In the genomic region with DNA sequence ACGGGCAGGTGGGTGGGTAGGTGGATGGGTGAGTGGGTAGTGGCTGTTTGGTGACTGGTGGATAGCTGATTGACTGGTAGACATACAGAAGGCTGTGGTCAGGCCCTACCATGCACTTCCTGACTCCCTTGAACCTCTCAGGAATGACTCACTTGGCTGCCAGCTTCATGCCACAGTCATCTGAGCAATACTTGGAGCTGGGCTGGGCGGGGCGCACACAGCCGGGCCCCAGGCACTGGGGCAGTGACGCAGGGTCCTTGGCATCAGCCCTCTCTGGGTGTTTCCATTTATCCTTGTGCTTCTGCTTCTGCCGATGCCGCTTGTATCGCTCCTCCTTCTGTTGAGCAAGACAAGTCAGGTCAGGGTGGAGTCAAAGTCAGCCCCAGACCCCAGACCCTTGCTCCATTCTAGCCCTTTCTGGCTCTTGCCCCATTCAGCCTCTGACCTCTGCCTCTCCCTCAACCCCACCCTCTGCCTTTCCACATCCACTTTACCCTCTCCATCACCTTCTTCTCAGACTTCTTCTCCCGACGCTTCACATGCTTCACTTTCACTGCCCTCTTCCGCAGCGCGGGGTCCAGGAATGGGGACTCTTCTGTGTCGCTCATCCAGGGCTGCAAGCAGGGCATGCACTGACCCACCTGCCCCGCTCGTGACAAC, we compare ENCODE assay signal across 14 cellular contexts. TPM values are rescaled to one million over a fixed set of nuclear protein-coding genes. Genes with fewer than 3 reads are reported as not detected.
DNase-seq lines count a peak whose midpoint lies in the region; ATAC-seq, FAIRE-seq and TF ChIP-seq lines count a peak whose summit lies in the region.
"Had no signal": no experiment of that assay in that cellular context is flagged by ENCODE, and none has a peak within 500 bp of the region (broad histone marks: within the 10 kb centered on the region; RNA-seq: fewer than 3 reads in every experiment).

No MANE protein-coding gene starts in this region.

- TF ChIP-seq CTCF in osteocyte (IDR thresholded peaks at IDR 0.05) (no peak), endodermal cell (conservative IDR thresholded peaks at IDR 0.05) (no peak)

- no peak overlapping the region for H3K27ac ChIP-seq in endodermal cell (ENCODE audit: low read depth, low read length)
- H3K27ac ChIP-seq in mesenchymal stem cell (ENCODE audit: low read length, poor library complexity, severe bottlenecking): no peak overlapping the region
- H3K27ac ChIP-seq: right lobe of liver had no signal

- H2BK12ac ChIP-seq in mesenchymal stem cell (ENCODE audit: low read length in 2 of 2): no peak overlapping the region

- no peak overlapping the region for H2AK5ac ChIP-seq in mesenchymal stem cell (ENCODE audit: low read length, severe bottlenecking)

- H3K18ac ChIP-seq in mesenchymal stem cell (ENCODE audit: low read depth in 1 of 2, low read length in 2 of 2): no peak overlapping the region

- no peak for ATAC-seq in activated T-cell treated with anti-CD3 and anti-CD28 coated beads, Interleukin-2, amount 50 U/mL, for 4 hours
- no peak for ATAC-seq in central memory CD8-positive, alpha-beta T cell (replicated peaks; ENCODE audit: extremely low read depth, poor library complexity, severe bottlenecking)
- ATAC-seq: right lobe of liver had no signal

- no peak overlapping the region for H2BK5ac ChIP-seq in mesenchymal stem cell (ENCODE audit: low read depth, low read length, poor library complexity, severe bottlenecking)

- no peaks in the 10 kb centered on the region for H3K27me3 Mint-ChIP-seq in activated T-cell treated with anti-CD3 and anti-CD28 coated beads, Interleukin-2, amount 50 U/mL, for 4 hours (ENCODE audit: low read depth)
- H3K27me3 Mint-ChIP-seq in central memory CD8-positive, alpha-beta T cell: no peaks in the 10 kb centered on the region
- no peaks in the 10 kb centered on the region for H3K27me3 Mint-ChIP-seq in osteocyte (ENCODE audit: unreplicated experiment)
- no peaks in the 10 kb centered on the region for H3K27me3 Mint-ChIP-seq in endodermal cell (ENCODE audit: insufficient read depth)

- no peak overlapping the region for H3K9ac ChIP-seq in endodermal cell (ENCODE audit: extremely low read depth, low read length, poor library complexity, severe bottlenecking)
- no peak overlapping the region for H3K9ac ChIP-seq in mesenchymal stem cell (ENCODE audit: low read length)

- peak overlapping the region; percentile 33 for H3K27ac Mint-ChIP-seq in central memory CD8-positive, alpha-beta T cell (ENCODE audit: low read depth)
- peak overlapping the region; percentile 54 for H3K27ac Mint-ChIP-seq in osteocyte (ENCODE audit: unreplicated experiment)
- H3K27ac Mint-ChIP-seq in endodermal cell: no peak overlapping the region

- H2AFZ ChIP-seq in mesenchymal stem cell (ENCODE audit: low read depth, low read length): no peak overlapping the region

- no peak overlapping the region for H3K4me2 ChIP-seq in mesenchymal stem cell (ENCODE audit: low read length, poor library complexity, severe bottlenecking)

- peaks cover 26% of the 10 kb centered on the region for H3K36me3 Mint-ChIP-seq in activated T-cell treated with anti-CD3 and anti-CD28 coated beads, Interleukin-2, amount 50 U/mL, for 4 hours (ENCODE audit: insufficient read depth)
- H3K36me3 Mint-ChIP-seq in central memory CD8-positive, alpha-beta T cell (ENCODE audit: insufficient read depth): peaks cover 36% of the 10 kb centered on the region
- H3K36me3 Mint-ChIP-seq in osteocyte (ENCODE audit: unreplicated experiment) (peaks cover 15% of the 10 kb centered on the region), endodermal cell (ENCODE audit: low read depth) (peaks cover 42% of the 10 kb centered on the region)

- DNase-seq in activated T-cell treated with anti-CD3 and anti-CD28 coated beads, Interleukin-2, amount 50 U/mL, for 4 hours: no peak
- DNase-seq in activated T-cell treated with anti-CD3 and anti-CD28 coated beads for 4 hours (no peak), RCC 7860 (ENCODE audit: low spot score) (peak; percentile 53), osteocyte (ENCODE audit: extremely low spot score, unreplicated experiment) (no peak), NCI-H1417 treated with DMSO at 0.1 percent for 48 hours (lab: John Stamatoyannopoulos, UW) (no peak), endodermal cell (no peak), mesenchymal stem cell (no peak)
- no peak for DNase-seq in central memory CD8-positive, alpha-beta T cell (ENCODE audit: low spot score in 2 of 2)
- DNase-seq: activated CD4-positive, CD25-positive, alpha-beta regulatory T cell; amygdala; HCEC 1CT had no signal

- H3K4ac ChIP-seq in mesenchymal stem cell (ENCODE audit: low read depth in 1 of 2, low read length in 2 of 2): no peak overlapping the region

- H2BK15ac ChIP-seq in mesenchymal stem cell (ENCODE audit: low read depth, poor library complexity, severe bottlenecking): no peak overlapping the region

- no peak for FAIRE-seq in RCC 7860 (lab: Jason Lieb, UNC)
- FAIRE-seq: GM19239 had no signal

- H3K36me3 ChIP-seq in endodermal cell (ENCODE audit: control insufficient read depth, insufficient read depth, low read length) (peaks cover 21% of the 10 kb centered on the region), mesenchymal stem cell (ENCODE audit: control insufficient read depth in 1 of 2, insufficient read depth in 2 of 2, low read depth in 1 of 2, low read length in 2 of 2) (peaks cover 34 to 45% of the 10 kb centered on the region in 2 experiments)

- H3K9me3 ChIP-seq in endodermal cell (ENCODE audit: control insufficient read depth, low read length) (peaks cover 2% of the 10 kb centered on the region), mesenchymal stem cell (ENCODE audit: control insufficient read depth, low read length) (no peaks in the 10 kb centered on the region)
- H3K9me3 ChIP-seq: right lobe of liver had no signal

- WGBS in endodermal cell (ENCODE audit: insufficient coverage in 1 of 2, insufficient read length in 1 of 2), 2 experiments: 96 to 98% methylated on average over 12 to 16 of the region's 16 CpGs
- WGBS in mesenchymal stem cell: 96% methylated on average over 16 of the region's 16 CpGs

- H3K4me3 ChIP-seq in endodermal cell (ENCODE audit: low read length) (no peak overlapping the region), mesenchymal stem cell (ENCODE audit: insufficient read depth in 1 of 2, low read depth in 1 of 2, low read length in 2 of 2) (no peak overlapping the region)
- H3K4me3 ChIP-seq: right lobe of liver had no signal

- peaks cover 38% of the 10 kb centered on the region for H3K79me1 ChIP-seq in mesenchymal stem cell (replicated peaks; ENCODE audit: low read length, poor library complexity, severe bottlenecking)

- peaks cover 46% of the 10 kb centered on the region for H3K4me1 Mint-ChIP-seq in activated T-cell treated with anti-CD3 and anti-CD28 coated beads, Interleukin-2, amount 50 U/mL, for 4 hours (ENCODE audit: low read depth)
- H3K4me1 Mint-ChIP-seq in central memory CD8-positive, alpha-beta T cell: peaks cover 58% of the 10 kb centered on the region
- peaks cover 39% of the 10 kb centered on the region for H3K4me1 Mint-ChIP-seq in osteocyte (ENCODE audit: unreplicated experiment)
- H3K4me1 Mint-ChIP-seq in endodermal cell: peaks cover 23% of the 10 kb centered on the region

- no peak overlapping the region for H3K14ac ChIP-seq in mesenchymal stem cell (ENCODE audit: low read length in 2 of 2)

- H4K91ac ChIP-seq in mesenchymal stem cell (ENCODE audit: low read length): no peak overlapping the region

- H3K9me3 Mint-ChIP-seq in activated T-cell treated with anti-CD3 and anti-CD28 coated beads, Interleukin-2, amount 50 U/mL, for 4 hours: no peaks in the 10 kb centered on the region
- H3K9me3 Mint-ChIP-seq in central memory CD8-positive, alpha-beta T cell: no peaks in the 10 kb centered on the region
- no peaks in the 10 kb centered on the region for H3K9me3 Mint-ChIP-seq in osteocyte (ENCODE audit: unreplicated experiment)
- H3K9me3 Mint-ChIP-seq in endodermal cell: no peaks in the 10 kb centered on the region

- peak overlapping the region; percentile 40 for H3K4me3 Mint-ChIP-seq in activated T-cell treated with anti-CD3 and anti-CD28 coated beads, Interleukin-2, amount 50 U/mL, for 4 hours
- H3K4me3 Mint-ChIP-seq in central memory CD8-positive, alpha-beta T cell: peak overlapping the region; percentile 95
- peak overlapping the region; percentile 47 for H3K4me3 Mint-ChIP-seq in osteocyte (ENCODE audit: unreplicated experiment)
- no peak overlapping the region for H3K4me3 Mint-ChIP-seq in endodermal cell

- H2BK120ac ChIP-seq in mesenchymal stem cell (ENCODE audit: low read depth, low read length): no peak overlapping the region

- no peak overlapping the region for H3K23ac ChIP-seq in mesenchymal stem cell (ENCODE audit: low read length in 2 of 2)

- no peak overlapping the region for H4K8ac ChIP-seq in mesenchymal stem cell (ENCODE audit: low read length)

- H3K27me3 ChIP-seq in endodermal cell (ENCODE audit: control insufficient read depth, insufficient read depth, low read length, poor library complexity, severe bottlenecking): no peaks in the 10 kb centered on the region
- no peaks in the 10 kb centered on the region for H3K27me3 ChIP-seq in mesenchymal stem cell (ENCODE audit: control insufficient read depth in 1 of 2, insufficient read depth in 1 of 2, low read length in 2 of 2)
- H3K27me3 ChIP-seq: right lobe of liver had no signal

- H3K4me1 ChIP-seq in endodermal cell (ENCODE audit: control insufficient read depth, insufficient read depth, low read length): no peaks in the 10 kb centered on the region
- H3K4me1 ChIP-seq in mesenchymal stem cell (ENCODE audit: control insufficient read depth, insufficient read depth, low read depth, low read length): peaks cover 29% of the 10 kb centered on the region

RNA-seq across cellular contexts. Expression of a gene that starts 3.0 kb away (rescaled TPM):
- 100 to 1,000 TPM; 103 to 113 (median 104) TPM for total RNA-seq in activated T-cell treated with anti-CD3 and anti-CD28 coated beads, Interleukin-2, amount 50 U/mL, for 4 hours
- total RNA-seq in osteocyte (69.9 and 74.2 TPM in 2 replicates), endodermal cell (10 to 100 TPM; 77.1 to 79.6 TPM)
- polyA plus RNA-seq in endodermal cell (2013, experiment 1 of 2): 56.2 TPM
- polyA plus RNA-seq in endodermal cell (2013, experiment 2 of 2): 45.2 TPM
- polyA plus RNA-seq in mesenchymal stem cell (2013, experiment 1 of 2): 34.4 TPM
- 35.0 TPM for polyA plus RNA-seq in mesenchymal stem cell (2013, experiment 2 of 2)

RNA-seq across cellular contexts. Expression of a gene that starts 3.1 kb away (rescaled TPM):
- 100 to 1,000 TPM; 132 to 147 (median 145) TPM for total RNA-seq in activated T-cell treated with anti-CD3 and anti-CD28 coated beads, Interleukin-2, amount 50 U/mL, for 4 hours
- 70.2 and 82.2 TPM in 2 replicates for total RNA-seq in osteocyte
- total RNA-seq in endodermal cell: 100 to 1,000 TPM in 1 of 2 donors, 10 to 100 TPM in 1; 93.1 to 102 TPM
- polyA plus RNA-seq in endodermal cell (2013, experiment 1 of 2): 65.0 TPM
- polyA plus RNA-seq in endodermal cell (2013, experiment 2 of 2): 62.4 TPM
- polyA plus RNA-seq in mesenchymal stem cell (2013, experiment 1 of 2): 24.0 TPM
- polyA plus RNA-seq in mesenchymal stem cell (2013, experiment 2 of 2): 24.8 TPM

RNA-seq across cellular contexts. Expression of a gene that starts 18.1 kb away (rescaled TPM):
- total RNA-seq in activated T-cell treated with anti-CD3 and anti-CD28 coated beads, Interleukin-2, amount 50 U/mL, for 4 hours: under 1 TPM; 0.14 to 0.40 (median 0.28) TPM
- 0.39 and 0.78 TPM in 2 replicates for total RNA-seq in osteocyte
- total RNA-seq in endodermal cell: under 1 TPM; 0.37 to 0.66 TPM
- 0.89 TPM for polyA plus RNA-seq in endodermal cell (2013, experiment 1 of 2)
- 1.2 TPM for polyA plus RNA-seq in endodermal cell (2013, experiment 2 of 2)
- 0.19 TPM for polyA plus RNA-seq in mesenchymal stem cell (2013, experiment 1 of 2)
- polyA plus RNA-seq in mesenchymal stem cell (2013, experiment 2 of 2): 0.22 TPM
- total RNA-seq: mononuclear cell had no signal
